8 cellular contexts compared by ENCODE assay signal in genomic region chr2:127640082-127641072, GRCh38. TPM values are rescaled to one million over a fixed set of nuclear protein-coding genes. Genes with fewer than 3 reads are reported as not detected.
A peak's percentile ranks its signal among the peaks of the same experiment; 100 is the strongest.
DNase-seq lines count a peak whose midpoint lies in the region; ATAC-seq, FAIRE-seq and TF ChIP-seq lines count a peak whose summit lies in the region.

No MANE protein-coding gene starts in this region.

- H3K36me3 Mint-ChIP-seq in CD14-positive monocyte = peaks cover 2 to 8% of the 10 kb centered on the region in 2 donors

- peaks cover 0 to 1% (median 0%) of the 10 kb centered on the region in 3 donors for H3K27me3 Mint-ChIP-seq in CD14-positive monocyte (ENCODE audit: low read depth in 3 of 3)

- FAIRE-seq in small intestine (lab: Jason Lieb, UNC) = no peak

- no peak overlapping the region for H3K4me3 Mint-ChIP-seq in CD14-positive monocyte

- H3K4me3 ChIP-seq in heart right ventricle (no peak overlapping the region), small intestine (ENCODE audit: low read depth in 1 of 2, low read length in 2 of 2) (no peak overlapping the region)

- ATAC-seq in heart right ventricle (no peak), left cardiac atrium (no peak), HG02840 (IDR thresholded peaks at IDR 0.05; ENCODE audit: low FRiP score, unreplicated experiment) (no peak)

- no peaks in the 10 kb centered on the region for H3K9me3 ChIP-seq in heart right ventricle
- no peaks in the 10 kb centered on the region for H3K9me3 ChIP-seq in small intestine (ENCODE audit: control insufficient read depth, low read depth)

- 75 to 79% methylated on average over 25 of the region's 25 CpGs for WGBS in heart right ventricle, 2 donors
- 58 to 71% (median 63%) methylated on average over 25 of the region's 25 CpGs for WGBS in small intestine, 3 donors

- TF ChIP-seq CTCF in heart right ventricle (IDR thresholded peaks at IDR 0.05) (peak in 7 of 9 donors; percentile 12 to 51 (median 28)), CD14-positive monocyte (IDR thresholded peaks at IDR 0.05) (no peak)

- H3K9me3 Mint-ChIP-seq in CD14-positive monocyte = no peaks in the 10 kb centered on the region

- peak overlapping the region in 1 of 7 donors; percentile 35 for H3K27ac Mint-ChIP-seq in CD14-positive monocyte

- intact Hi-C loops in heart right ventricle (cut with DNase I) = loop anchor here in 4 of 10 donors (5.0 to 10.0 kb wide), 4 partner anchors 37 to 116 kb away; partner anchors contain the start of genes IWS1 (in 1 of the 4) and LIMS2 (in 1 of the 4)
- intact Hi-C loops in left cardiac atrium (cut with DNase I) = no loop called here
- intact Hi-C loops in CD14-positive monocyte (cut with micrococcal nuclease) = no loop called here

- H3K36me3 ChIP-seq in heart right ventricle = peaks cover 0 to 76% (median 4%) of the 10 kb centered on the region in 9 donors
- H3K36me3 ChIP-seq in small intestine (ENCODE audit: control insufficient read depth in 2 of 2, insufficient read depth in 2 of 2, low read length in 2 of 2) = peaks cover 0 to 5% of the 10 kb centered on the region in 2 donors

- peaks cover 37% of the 10 kb centered on the region for H3K4me1 Mint-ChIP-seq in CD14-positive monocyte

- H3K27me3 ChIP-seq in heart right ventricle (no peaks in the 10 kb centered on the region), small intestine (ENCODE audit: control insufficient read depth in 2 of 2, insufficient read depth in 2 of 2, low read length in 2 of 2) (no peaks in the 10 kb centered on the region)

- peak in 1 of 2 donors; percentile 13 for DNase-seq in heart right ventricle
- DNase-seq in left cardiac atrium = no peak
- DNase-seq in NCI-H82 treated with DMSO at 0.1 percent for 48 hours (lab: John Stamatoyannopoulos, UW; ENCODE audit: unreplicated experiment) = peak; percentile 28
- peak; percentile 22 for DNase-seq in small intestine
- DNase-seq in CD14-positive monocyte (ENCODE audit: low spot score) = no peak
- no peak for DNase-seq in AG20443 (ENCODE audit: low spot score)

- H3K4me1 ChIP-seq in heart right ventricle (peaks cover 28 to 98% (median 61%) of the 10 kb centered on the region in 9 donors), small intestine (ENCODE audit: control insufficient read depth in 2 of 2, insufficient read depth in 1 of 2, low read depth in 1 of 2, low read length in 1 of 2) (no peaks in the 10 kb centered on the region)

- H3K27ac ChIP-seq in heart right ventricle (peak overlapping the region in 9 of 10 donors; percentile 69 to 95 (median 89)), cingulate gyrus (ENCODE audit: low read depth, low read length) (peak overlapping the region; percentile 19), small intestine (ENCODE audit: low read depth in 1 of 2, low read length in 1 of 2) (no peak overlapping the region)

RNA-seq across cellular contexts. Expression of gene GPR17, which starts 5.6 kb away (rescaled TPM):
- under 1 TPM in 6 of 10 donors, not detected in 4; 0.22 to 0.59 (median 0.46) TPM for total RNA-seq in heart right ventricle
- polyA plus RNA-seq in heart right ventricle = 10 to 100 TPM in 1 of 2 donors, under 1 TPM in 1; 0.28 to 16.5 TPM
- total RNA-seq in left cardiac atrium = under 1 TPM in 1 of 2 donors, not detected in 1; 0.24 TPM
- under 1 TPM in 1 of 3 donors, not detected in 2; 0.18 TPM for polyA plus RNA-seq in small intestine
- not detected for polyA plus RNA-seq in CD14-positive monocyte

RNA-seq across cellular contexts. Expression of gene LIMS2, which starts 35.0 kb away (rescaled TPM):
- total RNA-seq in heart right ventricle = 100 to 1,000 TPM; 150 to 285 (median 160) TPM
- 100 to 1,000 TPM; 148 to 687 TPM for polyA plus RNA-seq in heart right ventricle
- total RNA-seq in left cardiac atrium = 100 to 1,000 TPM; 157 to 204 TPM
- 10 to 100 TPM in 2 of 3 donors, 1 to 10 TPM in 1; 2.2 to 39.5 (median 10.8) TPM for polyA plus RNA-seq in small intestine
- 1 to 10 TPM in 1 of 2 donors, under 1 TPM in 1; 0.13 to 1.3 TPM for polyA plus RNA-seq in CD14-positive monocyte

Comparison
In these comparisons a context has a peak if more than half of its experiments do, and no peak if none do; other contexts are left out.
1. DNase-seq: peak in NCI-H82 treated with DMSO at 0.1 percent for 48 hours (single experiment) and small intestine (single experiment); none in left cardiac atrium (single experiment), CD14-positive monocyte (single experiment) and AG20443 (single experiment).
2. H3K27ac ChIP-seq: peak in heart right ventricle (9 of 10) and cingulate gyrus (single experiment); none in small intestine (0 of 2).